Comparison of ENCODE assay signal across 8 cellular contexts in genomic region chr6:118796548-118796947, GRCh38.
DNase-seq lines count a peak whose midpoint lies in the region; ATAC-seq and TF ChIP-seq lines count a peak whose summit lies in the region.
"Not testable (repeated sequence)": the region's sequence is repeated elsewhere in the genome, so short reads cannot be mapped to it uniquely, and the experiment has no call there.

No MANE protein-coding gene starts in this region.

- peak; percentile 59 for ATAC-seq in CD4-positive, alpha-beta T cell (ENCODE audit: poor library complexity)

- H3K9ac ChIP-seq in Karpas-422 (ENCODE audit: low read length); endodermal cell (ENCODE audit: extremely low read depth, low read length, poor library complexity, severe bottlenecking): not testable (repeated sequence)

- H3K36me3 Mint-ChIP-seq in CD4-positive, alpha-beta T cell (ENCODE audit: low read depth), result peaks cover 35% of the 10 kb centered on the region
- peaks cover 15% of the 10 kb centered on the region for H3K36me3 Mint-ChIP-seq in endodermal cell (ENCODE audit: low read depth)

- not testable (repeated sequence) for H3K4me2 ChIP-seq in Karpas-422 (ENCODE audit: low read depth, low read length, poor library complexity, severe bottlenecking)

- CTCF ChIA-PET in CD4-positive, alpha-beta T cell (lab: Charles Lee), result interaction anchor here (0.6 to 2.0 kb wide), 6 partner anchors 13 to 231 kb away, joined by 3 to 8 read pairs (median 4); partner anchors contain the start of gene ASF1A

- not testable (repeated sequence) for H4K20me1 ChIP-seq in Karpas-422 (ENCODE audit: insufficient read depth, low read depth, low read length)

- H3K4me3 Mint-ChIP-seq in CD4-positive, alpha-beta T cell, result peak overlapping the region; percentile 74
- not testable (repeated sequence) for H3K4me3 Mint-ChIP-seq in endodermal cell

- H3K36me3 ChIP-seq in Karpas-422 (ENCODE audit: insufficient read depth, low read length); endodermal cell (ENCODE audit: control insufficient read depth, insufficient read depth, low read length): not testable (repeated sequence)

- peaks cover 49% of the 10 kb centered on the region for H3K4me1 Mint-ChIP-seq in CD4-positive, alpha-beta T cell (ENCODE audit: low read depth)
- not testable (repeated sequence) for H3K4me1 Mint-ChIP-seq in endodermal cell

- H2AFZ ChIP-seq in Karpas-422 (ENCODE audit: low read length), result not testable (repeated sequence)

- not testable (repeated sequence) for H3K9me3 Mint-ChIP-seq in CD4-positive, alpha-beta T cell
- peaks cover 46% of the 10 kb centered on the region for H3K9me3 Mint-ChIP-seq in endodermal cell

- peaks cover 17% of the 10 kb centered on the region for H3K4me1 ChIP-seq in Karpas-422 (ENCODE audit: low read length)
- not testable (repeated sequence) for H3K4me1 ChIP-seq in endodermal cell (ENCODE audit: control insufficient read depth, insufficient read depth, low read length)

- not testable (repeated sequence) for H3K79me2 ChIP-seq in Karpas-422 (ENCODE audit: low read length)

- peak; percentile 70 to 90 (median 83) for DNase-seq in CD4-positive, alpha-beta T cell
- DNase-seq in Karpas-422 (peak; percentile 76), SHP77 treated with DMSO at 0.1 percent for 48 hours (lab: John Stamatoyannopoulos, UW) (peak; percentile 76), endodermal cell (peak; percentile 79)
- peak; percentile 65 to 77 for DNase-seq in activated CD4-positive, alpha-beta T cell treated with anti-CD3 and anti-CD28 coated beads, Interleukin-2, amount 50 U/mL, for 48 hours
- peak; percentile 42 for DNase-seq in activated T-helper 9 cell treated with anti-CD3 and anti-CD28 coated beads, Interleukin-2, amount 50 U/mL, for 16 hours (ENCODE audit: low read depth)
- peak; percentile 34 to 51 (median 48) for DNase-seq in stimulated activated CD4-positive, alpha-beta T cell treated with anti-CD3 and anti-CD28 coated beads, Interleukin-12 subunit alpha, Interleukin-12 subunit beta, amount 100 ng/mL, for 48 hours (ENCODE audit: low read depth in 2 of 3, low spot score in 1 of 3)
- DNase-seq in stimulated activated CD8-positive, alpha-beta memory T cell treated with anti-CD3 and anti-CD28 coated beads, Interleukin-4, amount 100 ng/mL, for 4 hours (ENCODE audit: low read depth in 2 of 2, low spot score in 1 of 2), result peak; percentile 28 to 40

- WGBS in endodermal cell (ENCODE audit: insufficient coverage in 1 of 2, insufficient read length in 1 of 2), 2 experiments, result 76 to 100% methylated on average over 3 to 9 of the region's 9 CpGs

- H3K27me3 ChIP-seq in CD4-positive, alpha-beta T cell (ENCODE audit: control insufficient read depth, insufficient read depth, low read length); Karpas-422 (ENCODE audit: low read length); endodermal cell (ENCODE audit: control insufficient read depth, insufficient read depth, low read length, poor library complexity, severe bottlenecking): not testable (repeated sequence)

- H3K27ac ChIP-seq in CD4-positive, alpha-beta T cell (ENCODE audit: low read depth, low read length), result peak overlapping the region; percentile 7
- not testable (repeated sequence) for H3K27ac ChIP-seq in Karpas-422 (ENCODE audit: low read length); endodermal cell (ENCODE audit: low read depth, low read length)

- not testable (repeated sequence) for H3K9me3 ChIP-seq in CD4-positive, alpha-beta T cell (ENCODE audit: control insufficient read depth, low read length); Karpas-422 (ENCODE audit: low read length)
- H3K9me3 ChIP-seq in endodermal cell (ENCODE audit: control insufficient read depth, low read length), result peaks cover 24% of the 10 kb centered on the region

- TF ChIP-seq CTCF in CD4-positive, alpha-beta T cell (IDR thresholded peaks at IDR 0.05), result peak; percentile 14
- peak; percentile 20 for TF ChIP-seq CTCF in endodermal cell (conservative IDR thresholded peaks at IDR 0.05)

- H3K27ac Mint-ChIP-seq in CD4-positive, alpha-beta T cell, result peak overlapping the region; percentile 98
- not testable (repeated sequence) for H3K27ac Mint-ChIP-seq in endodermal cell

- not testable (repeated sequence) for H3K27me3 Mint-ChIP-seq in CD4-positive, alpha-beta T cell; endodermal cell (ENCODE audit: insufficient read depth)

- POLR2A ChIA-PET in CD4-positive, alpha-beta T cell (lab: Charles Lee), result interaction anchor here (0.5 to 2.3 kb wide), 11 partner anchors 9 to 236 kb away, joined by 3 to 13 read pairs (median 6); partner anchors contain the start of genes ASF1A and CEP85L

- intact Hi-C loops in CD4-positive, alpha-beta T cell (cut with DNase I, micrococcal nuclease), result not testable (repeated sequence)

- not testable (repeated sequence) for H3K9me2 ChIP-seq in Karpas-422 (replicated peaks; ENCODE audit: insufficient read depth, low read length)

- H3K4me3 ChIP-seq in Karpas-422 (ENCODE audit: low read length); endodermal cell (ENCODE audit: low read length): not testable (repeated sequence)
